Comparison of ENCODE assay signal across 26 cellular contexts in genomic region chr14:93834739-93835383, GRCh38. TPM values are rescaled to one million over a fixed set of nuclear protein-coding genes. Genes with fewer than 3 reads are reported as not detected.
"Had no signal": no experiment of that assay in that cellular context is flagged by ENCODE, and none has a peak within 500 bp of the region (broad histone marks: within the 10 kb centered on the region; RNA-seq: fewer than 3 reads in every experiment).

No MANE protein-coding gene starts in this region.

- H3K27ac ChIP-seq: coronary artery, heart left ventricle, pancreas, prostate gland, spleen, testis, tibial nerve, upper lobe of right lung, vagina had no signal

- H3K36me3 ChIP-seq: heart left ventricle, pancreas, prostate gland, spleen, tibial nerve, upper lobe of right lung, vagina had no signal

- H3K9me3 ChIP-seq: heart left ventricle, pancreas, prostate gland, testis, tibial nerve, upper lobe of right lung, vagina had no signal

- ATAC-seq: heart left ventricle; left lobe of liver; natural killer cell treated with Interleukin-12 subunit alpha and Interleukin-12 subunit beta and Interleukin-15 and Interleukin-18, amount 100 ng/mL, for 72 hours; pancreas; sciatic nerve; stimulated activated memory B cell treated with anti-CD40 and anti-IgM and Interleukin-4, amounts not matched to agents 10 μg/mL and 1 μg/mL and 100 μg/mL, for 72 hours; upper lobe of right lung had no signal

- H3K4me1 ChIP-seq: heart left ventricle, pancreas, prostate gland, spleen, testis, tibial nerve, upper lobe of right lung had no signal

- H3K27me3 ChIP-seq: pancreas, testis, tibial nerve, upper lobe of right lung, vagina had no signal

- DNase-seq: effector CD4-positive, alpha-beta T cell; endodermal cell; heart left ventricle; hippocampal formation; kidney glomerular epithelial cell; midbrain; occipital lobe; pancreas; spleen; stimulated activated CD4-positive, alpha-beta T cell treated with anti-CD3 and anti-CD28 coated beads, Interleukin-15, amount 100 ng/mL, for 24 hours; stimulated activated CD4-positive, alpha-beta T cell treated with anti-CD3 and anti-CD28 coated beads, Interleukin-1b, Interleukin-23, amount 100 ng/mL, for 48 hours; stimulated activated CD4-positive, alpha-beta T cell treated with anti-CD3 and anti-CD28 coated beads, Interleukin-4, amount 100 ng/mL, for 24 hours; testis; upper lobe of right lung had no signal

- H3K4me3 ChIP-seq: coronary artery, heart left ventricle, pancreas, prostate gland, spleen, testis, tibial nerve, upper lobe of right lung, vagina had no signal

RNA-seq across cellular contexts. Expression of gene PRIMA1, which starts 46.6 kb away (rescaled TPM):
- total RNA-seq: dermis microvascular lymphatic vessel endothelial cell; endothelial cell of umbilical vein; glomerular endothelial cell; natural killer cell treated with Interleukin-12 subunit alpha and Interleukin-12 subunit beta and Interleukin-15 and Interleukin-18, amount 100 ng/mL, for 72 hours; occipital lobe; renal cortical epithelial cell had no signal
- polyA plus RNA-seq: endothelial cell of umbilical vein had no signal
